In genomic region chr11:45852018-45852711, GRCh38 we compare ENCODE assay signal across 1 cellular context.
TF ChIP-seq lines count a peak whose summit lies in the region.

No MANE protein-coding gene starts in this region.

TF ChIP-seq in liver, 16 proteins besides CTCF, POLR2A, EP300 and RAD21 (continued from another document):
- TF ChIP-seq SP1 (IDR thresholded peaks at IDR 0.05) (peak; percentile 46), REST (IDR thresholded peaks at IDR 0.05) (peak; percentile 83), YY1 (IDR thresholded peaks at IDR 0.05) (peak; percentile 63), ATF3 (IDR thresholded peaks at IDR 0.05) (no peak)
